In genomic region chr1:19621274-19621950, GRCh38 we compare ENCODE assay signal across 28 cellular contexts. TPM values are rescaled to one million over a fixed set of nuclear protein-coding genes. Genes with fewer than 3 reads are reported as not detected.
DNase-seq lines count a peak whose midpoint lies in the region; ATAC-seq, FAIRE-seq and TF ChIP-seq lines count a peak whose summit lies in the region.
"Had no signal": no experiment of that assay in that cellular context is flagged by ENCODE, and none has a peak within 500 bp of the region (broad histone marks: within the 10 kb centered on the region; RNA-seq: fewer than 3 reads in every experiment).

No MANE protein-coding gene starts in this region.

- H3K79me2 ChIP-seq in GM23248 (ENCODE audit: insufficient read depth) = peaks cover 65% of the 10 kb centered on the region

- ATAC-seq in right cardiac atrium (peak; percentile 35 to 51), HG02623 (IDR thresholded peaks at IDR 0.05; ENCODE audit: unreplicated experiment) (no peak)
- ATAC-seq in activated T-helper 17 cell treated with anti-CD3 and anti-CD28 coated beads, Interleukin-2, amount 50 U/mL, for 72 hours (replicated peaks) = no peak
- ATAC-seq: K562 had no signal

- peaks cover 68% of the 10 kb centered on the region for H3F3A ChIP-seq in GM23248 (ENCODE audit: insufficient read depth)

- H3K27ac ChIP-seq in GM23248 (peak overlapping the region; percentile 79), breast epithelium (peak overlapping the region; percentile 9 to 33), right cardiac atrium (ENCODE audit: low read length) (no peak overlapping the region), skin epidermis (peak overlapping the region in 11 of 21 experiments; percentile 4 to 63 (median 29)), small intestine (ENCODE audit: low read depth in 1 of 2, low read length in 1 of 2) (peak overlapping the region in 1 of 2 donors; percentile 0)
- H3K27ac ChIP-seq: cardiac muscle cell, gastrocnemius medialis had no signal

- TF ChIP-seq POLR2A in breast epithelium (IDR thresholded peaks at IDR 0.05) = no peak

- in situ Hi-C loops in GM23248 (cut with MboI) = no loop called here

- H3K4me1 Mint-ChIP-seq in activated T-helper 17 cell treated with anti-CD3 and anti-CD28 coated beads, Interleukin-2, amount 50 U/mL, for 72 hours = peaks cover 8% of the 10 kb centered on the region

- H4K20me1 ChIP-seq in GM23248 (ENCODE audit: insufficient read depth) = no peaks in the 10 kb centered on the region

- H3K36me3 Mint-ChIP-seq in activated T-helper 17 cell treated with anti-CD3 and anti-CD28 coated beads, Interleukin-2, amount 50 U/mL, for 72 hours (ENCODE audit: low read depth) = peaks cover 52% of the 10 kb centered on the region

- H3K27ac Mint-ChIP-seq in activated T-helper 17 cell treated with anti-CD3 and anti-CD28 coated beads, Interleukin-2, amount 50 U/mL, for 72 hours = no peak overlapping the region
- H3K27ac Mint-ChIP-seq: activated CD4-positive, alpha-beta memory T cell treated with anti-CD3 and anti-CD28 coated beads for 36 hours; T-helper 2 cell treated with Interferon-gamma antibody and Interleukin-4, amounts not matched to agents 5 μg/mL and 100 μg/mL, for 36 hours had no signal

- H3K9me3 Mint-ChIP-seq in activated T-helper 17 cell treated with anti-CD3 and anti-CD28 coated beads, Interleukin-2, amount 50 U/mL, for 72 hours = no peaks in the 10 kb centered on the region
- H3K9me3 Mint-ChIP-seq: activated CD4-positive, alpha-beta memory T cell treated with anti-CD3 and anti-CD28 coated beads for 36 hours; CD4-positive, alpha-beta T cell; T-helper 2 cell treated with Interferon-gamma antibody and Interleukin-4, amounts not matched to agents 5 μg/mL and 100 μg/mL, for 36 hours had no signal

- H3K9me3 ChIP-seq in GM23248 (ENCODE audit: low read depth) (no peaks in the 10 kb centered on the region), breast epithelium (no peaks in the 10 kb centered on the region), right cardiac atrium (ENCODE audit: control insufficient read depth, low read length) (no peaks in the 10 kb centered on the region), small intestine (ENCODE audit: control insufficient read depth, low read depth) (no peaks in the 10 kb centered on the region)
- H3K9me3 ChIP-seq: gastrocnemius medialis, HAP-1 had no signal

- peaks cover 8% of the 10 kb centered on the region for H3K36me3 ChIP-seq in GM23248 (ENCODE audit: low read depth)
- no peaks in the 10 kb centered on the region for H3K36me3 ChIP-seq in breast epithelium
- peaks cover 0 to 7% of the 10 kb centered on the region in 2 donors for H3K36me3 ChIP-seq in small intestine (ENCODE audit: control insufficient read depth in 2 of 2, insufficient read depth in 2 of 2, low read length in 2 of 2)

- peak overlapping the region; percentile 9; the same call in 1 of the 2 replicates for H3K9ac ChIP-seq in GM23248

- H3K4me3 Mint-ChIP-seq in activated T-helper 17 cell treated with anti-CD3 and anti-CD28 coated beads, Interleukin-2, amount 50 U/mL, for 72 hours = no peak overlapping the region
- H3K4me3 Mint-ChIP-seq: activated CD4-positive, alpha-beta memory T cell treated with anti-CD3 and anti-CD28 coated beads for 36 hours; CD4-positive, alpha-beta T cell; T-helper 2 cell treated with Interferon-gamma antibody and Interleukin-4, amounts not matched to agents 5 μg/mL and 100 μg/mL, for 36 hours had no signal

- WGBS in GM23248 (ENCODE audit: low coverage in 1 of 2, low lambda C conversion rate in 2 of 2, missing lambda C conversion rate in 2 of 2), 2 experiments = 69 to 72% methylated on average over 4 of the region's 4 CpGs
- whole genome bisulfite sequencing in right cardiac atrium = 74% methylated on average over 4 of the region's 4 CpGs
- 89 to 98% (median 97%) methylated on average over 4 of the region's 4 CpGs for WGBS in small intestine, 3 donors

- no peaks in the 10 kb centered on the region for H3K27me3 ChIP-seq in GM23248 (replicated peaks; ENCODE audit: insufficient read depth)
- H3K27me3 ChIP-seq in breast epithelium = no peaks in the 10 kb centered on the region
- H3K27me3 ChIP-seq in right cardiac atrium (ENCODE audit: control insufficient read depth, insufficient read depth) = no peaks in the 10 kb centered on the region
- no peaks in the 10 kb centered on the region for H3K27me3 ChIP-seq in small intestine (ENCODE audit: control insufficient read depth in 2 of 2, insufficient read depth in 2 of 2, low read length in 2 of 2)
- H3K27me3 ChIP-seq: cardiac muscle cell, gastrocnemius medialis had no signal

- H3K27me3 Mint-ChIP-seq in activated T-helper 17 cell treated with anti-CD3 and anti-CD28 coated beads, Interleukin-2, amount 50 U/mL, for 72 hours = no peaks in the 10 kb centered on the region
- H3K27me3 Mint-ChIP-seq: activated CD4-positive, alpha-beta memory T cell treated with anti-CD3 and anti-CD28 coated beads for 36 hours; CD4-positive, alpha-beta T cell had no signal

- H3K4me2 ChIP-seq in GM23248 (ENCODE audit: unreplicated experiment) = peak overlapping the region; percentile 52

- H2AFZ ChIP-seq in GM23248 = no peak overlapping the region

- no peak for FAIRE-seq in small intestine (lab: Jason Lieb, UNC)
- FAIRE-seq: K562, keratinocyte had no signal

- TF ChIP-seq CTCF in breast epithelium (IDR thresholded peaks at IDR 0.05) = no peak

- H3K9me2 ChIP-seq in GM23248 (ENCODE audit: insufficient read depth) = no peaks in the 10 kb centered on the region

- H3K4me3 ChIP-seq in GM23248 = no peak overlapping the region
- no peak overlapping the region for H3K4me3 ChIP-seq in breast epithelium
- H3K4me3 ChIP-seq in right cardiac atrium (ENCODE audit: low read length) = no peak overlapping the region
- no peak overlapping the region for H3K4me3 ChIP-seq in skin epidermis
- H3K4me3 ChIP-seq in small intestine (ENCODE audit: low read depth in 1 of 2, low read length in 2 of 2) = no peak overlapping the region
- H3K4me3 ChIP-seq: cardiac muscle cell, gastrocnemius medialis, HAP-1, K562, lung had no signal

- intact Hi-C loops in breast epithelium (cut with DNase I; ENCODE audit: low total_unique reads) = no loop called here
- intact Hi-C loops in right cardiac atrium (cut with DNase I) = no loop called here

- DNase-seq in GM23248 = peak; percentile 65
- no peak for DNase-seq in breast epithelium (ENCODE audit: low spot score in 2 of 2)
- no peak for DNase-seq in right cardiac atrium
- DNase-seq in small intestine = no peak
- DNase-seq in activated T-cell treated with anti-CD3 and anti-CD28 coated beads, Interleukin-2, amount 50 U/mL, for 48 hours = no peak
- DNase-seq: activated CD4-positive, alpha-beta memory T cell treated with anti-CD3 and anti-CD28 coated beads for 36 hours; activated CD4-positive, CD25-positive, alpha-beta regulatory T cell; activated gamma-delta T cell treated with Interleukin-2 at 50 U/mL for 16 hours; amniotic stem cell; CD4-positive, alpha-beta T cell; dermis blood vessel endothelial cell; gastrocnemius medialis; NCI-H146; NCI-H524 treated with DMSO at 0.1 percent for 48 hours; nucleus accumbens; RPMI8226; stimulated activated CD4-positive, alpha-beta T cell treated with anti-CD3 and anti-CD28 coated beads, Interleukin-15, amount 100 ng/mL, for 24 hours; stimulated activated CD8-positive, alpha-beta memory T cell treated with anti-CD3 and anti-CD28 coated beads, Interleukin-4, amount 100 ng/mL, for 48 hours had no signal

- H3K4me1 ChIP-seq in GM23248 (ENCODE audit: insufficient read depth) = peaks cover 65% of the 10 kb centered on the region
- no peaks in the 10 kb centered on the region for H3K4me1 ChIP-seq in breast epithelium
- H3K4me1 ChIP-seq in right cardiac atrium (ENCODE audit: control insufficient read depth, insufficient read depth, low read length) = no peaks in the 10 kb centered on the region
- H3K4me1 ChIP-seq in small intestine (ENCODE audit: control insufficient read depth in 2 of 2, insufficient read depth in 1 of 2, low read depth in 1 of 2, low read length in 1 of 2) = peaks cover 2 to 14% of the 10 kb centered on the region in 2 donors

RNA-seq across cellular contexts. Expression of gene NBL1, which starts 22.7 kb away (rescaled TPM):
- 201 and 290 TPM in 2 replicates for total RNA-seq in GM23248 (2014; rRNA removed; shearing (Covaris generic))
- 239 and 259 TPM in 2 replicates for polyA plus RNA-seq in GM23248 (2016; fragmentation: Nextera tagmentation; extraction: Ambion mirVana)
- 100 to 1,000 TPM in 1 of 3 donors, 10 to 100 TPM in 2; 33.4 to 111 (median 98.6) TPM for total RNA-seq in breast epithelium
- 10 to 100 TPM; 40.7 to 64.8 (median 46.1) TPM for total RNA-seq in right cardiac atrium
- 45.7 TPM for polyA plus RNA-seq in right cardiac atrium
- 10 to 100 TPM; 15.0 to 16.0 TPM for total RNA-seq in activated T-helper 17 cell treated with anti-CD3 and anti-CD28 coated beads, Interleukin-2, amount 50 U/mL, for 72 hours
- 100 to 1,000 TPM; 455 to 503 (median 494) TPM for polyA plus RNA-seq in small intestine

RNA-seq across cellular contexts. Expression of gene HTR6, which starts 43.3 kb away (rescaled TPM):
- total RNA-seq in GM23248 (2014; rRNA removed; shearing (Covaris generic)) = not detected in 2 replicates
- polyA plus RNA-seq in GM23248 (2016; fragmentation: Nextera tagmentation; extraction: Ambion mirVana) (0.09 TPM in 1 of 2 replicates, not detected in the other), right cardiac atrium (not detected), small intestine (under 1 TPM in 1 of 3 donors, not detected in 2; 0.03 TPM)
- total RNA-seq in breast epithelium (not detected), right cardiac atrium (not detected)
- under 1 TPM in 1 of 2 donors, not detected in 1; 0.13 TPM for total RNA-seq in activated T-helper 17 cell treated with anti-CD3 and anti-CD28 coated beads, Interleukin-2, amount 50 U/mL, for 72 hours
- total RNA-seq: cardiac muscle cell, dermis blood vessel endothelial cell, gastrocnemius medialis, K562, lung, subcutaneous adipose tissue had no signal
- polyA plus RNA-seq: cardiac muscle cell, K562, keratinocyte, lung had no signal

Comparison
In these comparisons a context has a peak if more than half of its experiments do, and no peak if none do; other contexts are left out.
1. ATAC-seq: peak in right cardiac atrium (2 of 2); none in activated T-helper 17 cell treated with anti-CD3 and anti-CD28 coated beads, Interleukin-2, amount 50 U/mL, for 72 hours (single experiment) and HG02623 (single experiment).